1 cellular context compared by ENCODE assay signal in genomic region chr14:24013654-24014514, GRCh38.
TF ChIP-seq lines count a peak whose summit lies in the region.

No MANE protein-coding gene starts in this region.

TF ChIP-seq in HepG2, 621 proteins besides CTCF, POLR2A, EP300 and RAD21 (continued from another document and continues in another):
- TF ChIP-seq ZNF318 (CRISPR knock-in tag; IDR thresholded peaks at IDR 0.05) (peak; percentile 58; the same call in 1 of the 2 replicates), RFXANK (CRISPR knock-in tag; IDR thresholded peaks at IDR 0.05) (peak; percentile 89), FOXP1 (IDR thresholded peaks at IDR 0.05) (peak; percentile 41; the same call in 1 of the 2 replicates), FOXP1 (CRISPR knock-in tag; IDR thresholded peaks at IDR 0.05) (peak; percentile 44; the same call in 1 of the 2 replicates), FOXA1 (IDR thresholded peaks at IDR 0.05) (no peak), FOXA1 (CRISPR knock-in tag; IDR thresholded peaks at IDR 0.05) (0 out of 2 replicates have a peak, but pooled peaks have one; percentile 24), ZNF549 (CRISPR knock-in tag; IDR thresholded peaks at IDR 0.05) (no peak), SOX13 (IDR thresholded peaks at IDR 0.05) (no peak), SOX13 (CRISPR knock-in tag; conservative IDR thresholded peaks at IDR 0.05 in 1 of 2, IDR thresholded peaks at IDR 0.05 in 1 of 2) (no peak), PAXIP1 (CRISPR knock-in tag; conservative IDR thresholded peaks at IDR 0.05) (0 out of 2 replicates have a peak, but pooled peaks have one; percentile 49), BRCA1 (CRISPR knock-in tag; IDR thresholded peaks at IDR 0.05) (peak; percentile 82; the same call in 1 of the 2 replicates), ARID4A (CRISPR knock-in tag; IDR thresholded peaks at IDR 0.05; ENCODE audit: borderline replicate concordance) (peak; percentile 58; the same call in 1 of the 2 replicates), TFDP2 (CRISPR knock-in tag; IDR thresholded peaks at IDR 0.05) (peak; percentile 68), ZNF800 (CRISPR knock-in tag; IDR thresholded peaks at IDR 0.05) (no peak; the same call in 1 of the 2 replicates), ZNF713 (CRISPR knock-in tag; IDR thresholded peaks at IDR 0.05) (0 out of 2 replicates have a peak, but pooled peaks have one; percentile 35), STAT6 (CRISPR knock-in tag; IDR thresholded peaks at IDR 0.05; ENCODE audit: borderline replicate concordance) (peak; percentile 53; the same call in 1 of the 2 replicates), MAZ (IDR thresholded peaks at IDR 0.05; ENCODE audit: borderline replicate concordance, low read depth, low read length) (0 out of 2 replicates have a peak, but pooled peaks have one; percentile 48), MAZ (CRISPR knock-in tag; IDR thresholded peaks at IDR 0.05; ENCODE audit: low read depth) (peak; percentile 78), ZSCAN25 (CRISPR knock-in tag; IDR thresholded peaks at IDR 0.05) (peak; percentile 68; the same call in 1 of the 2 replicates), ARHGAP35 (CRISPR knock-in tag; IDR thresholded peaks at IDR 0.05; ENCODE audit: borderline replicate concordance) (0 out of 2 replicates have a peak, but pooled peaks have one; percentile 48), ELF4 (CRISPR knock-in tag; IDR thresholded peaks at IDR 0.05; ENCODE audit: borderline replicate concordance) (peak; percentile 71), ZFP37 (CRISPR knock-in tag; IDR thresholded peaks at IDR 0.05; ENCODE audit: borderline replicate concordance) (peak; percentile 76; the same call in 1 of the 2 replicates), PHF5A (CRISPR knock-in tag; IDR thresholded peaks at IDR 0.05; ENCODE audit: low read depth, unreplicated experiment) (peak; percentile 86), ZNF124 (CRISPR knock-in tag; IDR thresholded peaks at IDR 0.05) (peak; percentile 86; the same call in 1 of the 2 replicates), HNF4G (IDR thresholded peaks at IDR 0.05; ENCODE audit: borderline replicate concordance, low read depth, low read length) (no peak), HNF4G (CRISPR knock-in tag; IDR thresholded peaks at IDR 0.05; ENCODE audit: borderline replicate concordance, low read depth) (peak; percentile 63; the same call in 1 of the 2 replicates), GMEB1 (CRISPR knock-in tag; IDR thresholded peaks at IDR 0.05; ENCODE audit: borderline replicate concordance) (peak; percentile 27; the same call in 1 of the 2 replicates), HOXA3 (CRISPR knock-in tag; IDR thresholded peaks at IDR 0.05) (peak; percentile 69), NFIC (IDR thresholded peaks at IDR 0.05; ENCODE audit: low read length) (no peak), TOE1 (CRISPR knock-in tag; IDR thresholded peaks at IDR 0.05) (no peak; the same call in 1 of the 2 replicates), SP5 (CRISPR knock-in tag; IDR thresholded peaks at IDR 0.05; ENCODE audit: borderline replicate concordance, low read depth) (peak; percentile 37; the same call in 1 of the 2 replicates)
